In genomic region chr6:155448823-155449789, GRCh38 we compare ENCODE assay signal across 16 cellular contexts. TPM values are rescaled to one million over a fixed set of nuclear protein-coding genes. Genes with fewer than 3 reads are reported as not detected.
A peak's percentile ranks its signal among the peaks of the same experiment; 100 is the strongest.
DNase-seq lines count a peak whose midpoint lies in the region; ATAC-seq and TF ChIP-seq lines count a peak whose summit lies in the region.
"Had no signal": no experiment of that assay in that cellular context is flagged by ENCODE, and none has a peak within 500 bp of the region (broad histone marks: within the 10 kb centered on the region; RNA-seq: fewer than 3 reads in every experiment).

No MANE protein-coding gene starts in this region.

- DNase-seq in DMS 273 (lab: John Stamatoyannopoulos, UW; ENCODE audit: unreplicated experiment) (peak; percentile 6), DMS 273 treated with DMSO at 0.1 percent for 48 hours (lab: John Stamatoyannopoulos, UW) (no peak), NCI-H2081 treated with DMSO at 0.1 percent for 48 hours (lab: John Stamatoyannopoulos, UW) (peak; percentile 43), WTC11 (ENCODE audit: low spot score) (no peak), neural crest cell (ENCODE audit: low read depth, low spot score) (no peak), NCI-H187 treated with DMSO at 0.1 percent for 48 hours (lab: John Stamatoyannopoulos, UW) (no peak), Calu3 (no peak), upper lobe of left lung (no peak)
- DNase-seq: activated CD4-positive, alpha-beta T cell treated with anti-CD3 and anti-CD28 coated beads, Interleukin-2, amount 50 U/mL, for 4 hours; activated gamma-delta T cell treated with Interleukin-2 at 50 U/mL for 16 hours; caudate nucleus; NCI-H774; sigmoid colon had no signal

- no peak for TF ChIP-seq EP300 in upper lobe of left lung (IDR thresholded peaks at IDR 0.05)

- H3K9me3 Mint-ChIP-seq in WTC11, result no peaks in the 10 kb centered on the region
- no peaks in the 10 kb centered on the region for H3K9me3 Mint-ChIP-seq in neural crest cell
- no peaks in the 10 kb centered on the region for H3K9me3 Mint-ChIP-seq in Calu3 (ENCODE audit: low read depth, unreplicated experiment)

- WGBS in upper lobe of left lung, 2 donors, result 39 to 41% methylated on average over 11 of the region's 11 CpGs

- no peaks in the 10 kb centered on the region for H3K36me3 Mint-ChIP-seq in WTC11
- no peaks in the 10 kb centered on the region for H3K36me3 Mint-ChIP-seq in neural crest cell (ENCODE audit: low read depth)
- no peaks in the 10 kb centered on the region for H3K36me3 Mint-ChIP-seq in Calu3 (ENCODE audit: insufficient read depth, unreplicated experiment)

- H3K9me3 ChIP-seq in upper lobe of left lung, result no peaks in the 10 kb centered on the region
- H3K9me3 ChIP-seq: esophagus muscularis mucosa, sigmoid colon, thoracic aorta had no signal

- TF ChIP-seq POLR2A in upper lobe of left lung (IDR thresholded peaks at IDR 0.05), result no peak

- POLR2A ChIA-PET in WTC11 (lab: Charles Lee), result interaction anchor here (0.7 kb wide), 1 partner anchor 54 kb away, joined by 3 read pairs; no protein-coding TSS in a partner anchor

- H3K4me1 ChIP-seq in upper lobe of left lung, result peaks cover 0 to 15% (median 4%) of the 10 kb centered on the region in 4 donors

- no peaks in the 10 kb centered on the region for H3K27me3 Mint-ChIP-seq in WTC11 (ENCODE audit: low read depth)
- no peaks in the 10 kb centered on the region for H3K27me3 Mint-ChIP-seq in neural crest cell (ENCODE audit: low read depth)
- H3K27me3 Mint-ChIP-seq in Calu3 (ENCODE audit: unreplicated experiment), result no peaks in the 10 kb centered on the region

- H3K27ac ChIP-seq in upper lobe of left lung, result no peak overlapping the region
- H3K27ac ChIP-seq: 22Rv1, esophagus muscularis mucosa, sigmoid colon, thoracic aorta had no signal

- no peaks in the 10 kb centered on the region for H3K27me3 ChIP-seq in upper lobe of left lung
- H3K27me3 ChIP-seq: esophagus muscularis mucosa, sigmoid colon had no signal

- H3K4me3 ChIP-seq in upper lobe of left lung, result no peak overlapping the region
- H3K4me3 ChIP-seq: esophagus muscularis mucosa, sigmoid colon, thoracic aorta had no signal

- TF ChIP-seq CTCF in WTC11 (IDR thresholded peaks at IDR 0.05) (no peak), neural crest cell (conservative IDR thresholded peaks at IDR 0.05) (no peak), Calu3 (IDR thresholded peaks at IDR 0.05; ENCODE audit: unreplicated experiment) (no peak), upper lobe of left lung (IDR thresholded peaks at IDR 0.05) (no peak)

- H3K27ac Mint-ChIP-seq in WTC11, result no peak overlapping the region; the same call in 1 of the 2 replicates
- peak overlapping the region; percentile 29 for H3K27ac Mint-ChIP-seq in neural crest cell (ENCODE audit: unreplicated experiment)
- no peak overlapping the region for H3K27ac Mint-ChIP-seq in Calu3 (ENCODE audit: unreplicated experiment)

- no peaks in the 10 kb centered on the region for H3K36me3 ChIP-seq in upper lobe of left lung
- H3K36me3 ChIP-seq: esophagus muscularis mucosa, sigmoid colon, thoracic aorta had no signal

- H3K4me3 Mint-ChIP-seq in WTC11 (no peak overlapping the region), neural crest cell (no peak overlapping the region), Calu3 (ENCODE audit: low read depth, unreplicated experiment) (no peak overlapping the region)

- ATAC-seq in WTC11 (peak; percentile 67), upper lobe of left lung (ENCODE audit: low FRiP score in 2 of 2) (no peak)

- H3K4me1 Mint-ChIP-seq in WTC11 (peaks cover 19% of the 10 kb centered on the region), neural crest cell (peaks cover 8% of the 10 kb centered on the region), Calu3 (ENCODE audit: low read depth, unreplicated experiment) (no peaks in the 10 kb centered on the region)

- no TSS peak for BruUV-seq in Calu3 (replicated peaks; lab: Mats Ljungman, UMichigan)

- CTCF ChIA-PET in WTC11 (lab: Charles Lee), result interaction anchor here (0.8 kb wide), 1 partner anchor 45 kb away, joined by 3 read pairs; no protein-coding TSS in a partner anchor
- CTCF ChIA-PET in Calu3 (lab: Charles Lee), result no interaction called here

- intact Hi-C loops in Calu3 (cut with micrococcal nuclease; ENCODE audit: unreplicated experiment), result no loop called here

TF ChIP-seq in WTC11, 78 proteins besides CTCF, POLR2A, EP300 and RAD21:
- TF ChIP-seq IRF2 (CRISPR knock-in tag; IDR thresholded peaks at IDR 0.05; ENCODE audit: borderline replicate concordance, low read depth), result no peak
- TF ChIP-seq AFF4 (CRISPR knock-in tag; IDR thresholded peaks at IDR 0.05; ENCODE audit: borderline replicate concordance), result no peak
- TF ChIP-seq ELF4 (CRISPR knock-in tag; IDR thresholded peaks at IDR 0.05; ENCODE audit: low read depth), result no peak
- TF ChIP-seq EMX1 (CRISPR knock-in tag; IDR thresholded peaks at IDR 0.05), result no peak
- no peak for TF ChIP-seq ZBTB21 (CRISPR knock-in tag; IDR thresholded peaks at IDR 0.05; ENCODE audit: borderline replicate concordance)
- no peak for TF ChIP-seq FOXP4 (CRISPR knock-in tag; IDR thresholded peaks at IDR 0.05)
- TF ChIP-seq CDX4 (CRISPR knock-in tag; IDR thresholded peaks at IDR 0.05; ENCODE audit: borderline replicate concordance), result no peak
- no peak for TF ChIP-seq TEAD1 (CRISPR knock-in tag; IDR thresholded peaks at IDR 0.05)
- no peak for TF ChIP-seq FOXJ3 (CRISPR knock-in tag; IDR thresholded peaks at IDR 0.05; ENCODE audit: borderline replicate concordance)
- no peak for TF ChIP-seq JUN (CRISPR knock-in tag; IDR thresholded peaks at IDR 0.05)
- no peak for TF ChIP-seq SMAD4 (CRISPR knock-in tag; IDR thresholded peaks at IDR 0.05)

RNA-seq across cellular contexts. Expression of gene NOX3, which starts 6.5 kb away (rescaled TPM):
- total RNA-seq in WTC11 (2021), result 0.09 TPM in 1 of 3 replicates, not detected in the others
- not detected in 2 replicates for total RNA-seq in neural crest cell
- not detected in 2 replicates for total RNA-seq in Calu3 (2022)
- total RNA-seq in upper lobe of left lung, result not detected
- total RNA-seq: esophagus muscularis mucosa, sigmoid colon, thoracic aorta had no signal

Comparison
In these comparisons a context has a peak if more than half of its experiments do, and no peak if none do; other contexts are left out.
1. DNase-seq: peak in DMS 273 (single experiment) and NCI-H2081 treated with DMSO at 0.1 percent for 48 hours (single experiment); none in DMS 273 treated with DMSO at 0.1 percent for 48 hours (single experiment), WTC11 (single experiment), neural crest cell (single experiment), NCI-H187 treated with DMSO at 0.1 percent for 48 hours (single experiment), Calu3 (single experiment) and upper lobe of left lung (0 of 2).